In the genomic region with DNA sequence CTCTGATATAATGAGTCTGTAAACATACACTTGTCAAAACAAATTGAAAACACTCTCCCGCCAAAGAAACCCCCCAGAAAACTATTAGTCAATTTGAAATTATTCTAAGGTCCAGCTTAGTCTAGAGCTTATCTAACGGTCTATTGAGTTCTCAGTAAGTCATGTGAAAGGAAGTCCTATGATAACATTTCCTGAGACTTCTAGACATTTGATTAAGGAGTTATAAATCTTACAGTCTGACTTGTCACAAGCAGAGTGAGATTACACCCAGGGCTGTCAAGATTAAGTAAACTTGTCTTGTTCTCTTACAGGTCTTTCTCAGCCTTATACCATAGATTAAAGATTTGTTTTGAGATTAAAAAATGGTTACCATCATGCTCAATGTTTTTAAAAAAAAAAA, we compare ENCODE assay signal across 11 cellular contexts.
A peak's percentile ranks its signal among the peaks of the same experiment; 100 is the strongest.
DNase-seq lines count a peak whose midpoint lies in the region; ATAC-seq and TF ChIP-seq lines count a peak whose summit lies in the region.
"Had no signal": no experiment of that assay in that cellular context is flagged by ENCODE, and none has a peak within 500 bp of the region (broad histone marks: within the 10 kb centered on the region; RNA-seq: fewer than 3 reads in every experiment).

No MANE protein-coding gene starts in this region.

- WGBS in tibial nerve, 2 donors = 81 to 87% methylated on average over 2 of the region's 2 CpGs

- no peaks in the 10 kb centered on the region for H3K9me3 Mint-ChIP-seq in immature natural killer cell

- no peak for TF ChIP-seq EP300 in tibial nerve (IDR thresholded peaks at IDR 0.05)

- H3K27ac ChIP-seq in Peyer's patch = peak overlapping the region; percentile 57 to 73 (median 70)
- peak overlapping the region in 1 of 4 donors; percentile 50 for H3K27ac ChIP-seq in tibial nerve

- H3K27me3 ChIP-seq in Peyer's patch (no peaks in the 10 kb centered on the region), tibial nerve (no peaks in the 10 kb centered on the region)
- H3K27me3 ChIP-seq: dorsolateral prefrontal cortex had no signal

- peak overlapping the region; percentile 74 to 94 (median 88) for H3K4me3 Mint-ChIP-seq in immature natural killer cell

- H3K4me3 ChIP-seq in Peyer's patch (peak overlapping the region; percentile 24 to 40 (median 30)), tibial nerve (peak overlapping the region in 1 of 4 donors; percentile 32)

- H3K4me1 ChIP-seq in Peyer's patch = peaks cover 0 to 5% (median 0%) of the 10 kb centered on the region in 4 donors
- peaks cover 0 to 14% (median 0%) of the 10 kb centered on the region in 4 donors for H3K4me1 ChIP-seq in tibial nerve

- peak overlapping the region; percentile 76 to 95 (median 86) for H3K27ac Mint-ChIP-seq in immature natural killer cell

- H3K36me3 ChIP-seq in Peyer's patch (no peaks in the 10 kb centered on the region), tibial nerve (no peaks in the 10 kb centered on the region)

- H3K9me3 ChIP-seq in Peyer's patch (no peaks in the 10 kb centered on the region), tibial nerve (no peaks in the 10 kb centered on the region)

- peaks cover 30 to 37% of the 10 kb centered on the region in 2 donors for H3K4me1 Mint-ChIP-seq in immature natural killer cell

- H3K27me3 Mint-ChIP-seq in immature natural killer cell (ENCODE audit: low read depth in 3 of 3) = peaks cover 4 to 17% (median 13%) of the 10 kb centered on the region in 3 donors

- DNase-seq in CD1c-positive myeloid dendritic cell (ENCODE audit: extremely low spot score) (peak; percentile 4), Peyer's patch (no peak), immature natural killer cell (peak; percentile 31 to 43 (median 38)), HuH-7.5 (ENCODE audit: low spot score) (no peak), NK-92 (lab: John Stamatoyannopoulos, UW; ENCODE audit: unreplicated experiment) (no peak), SKM-1 treated with dmso at 0.1 percent for 144 hours (lab: John Stamatoyannopoulos, UW; ENCODE audit: unreplicated experiment) (no peak), tibial nerve (ENCODE audit: low spot score in 2 of 2) (no peak)
- DNase-seq: dorsolateral prefrontal cortex, mesenchymal stem cell, NCI-H1694 had no signal

- H3K36me3 Mint-ChIP-seq in immature natural killer cell = peaks cover 0 to 9% (median 5%) of the 10 kb centered on the region in 3 donors

- TF ChIP-seq POLR2A in Peyer's patch (IDR thresholded peaks at IDR 0.05) (no peak), tibial nerve (IDR thresholded peaks at IDR 0.05) (no peak)

- no peak for TF ChIP-seq CTCF in Peyer's patch (IDR thresholded peaks at IDR 0.05)
- TF ChIP-seq CTCF in tibial nerve (IDR thresholded peaks at IDR 0.05) = no peak

- peak; percentile 10 for ATAC-seq in GM19438 (IDR thresholded peaks at IDR 0.05; ENCODE audit: low read depth, unreplicated experiment)

Comparison
In these comparisons a context has a peak if more than half of its experiments do, and no peak if none do; other contexts are left out.
1. DNase-seq: peak in CD1c-positive myeloid dendritic cell (single experiment) and immature natural killer cell (3 of 3); none in Peyer's patch (0 of 3), HuH-7.5 (single experiment), NK-92 (single experiment), SKM-1 treated with dmso at 0.1 percent for 144 hours (single experiment) and tibial nerve (0 of 2).